9 cellular contexts compared by ENCODE assay signal in genomic region chr10:88728107-88728763, GRCh38. TPM values are rescaled to one million over a fixed set of nuclear protein-coding genes. Genes with fewer than 3 reads are reported as not detected.
A peak's percentile ranks its signal among the peaks of the same experiment; 100 is the strongest.
DNase-seq lines count a peak whose midpoint lies in the region; ATAC-seq and TF ChIP-seq lines count a peak whose summit lies in the region.
"Had no signal": no experiment of that assay in that cellular context is flagged by ENCODE, and none has a peak within 500 bp of the region (broad histone marks: within the 10 kb centered on the region; RNA-seq: fewer than 3 reads in every experiment).

No MANE protein-coding gene starts in this region.

- peaks cover 12% of the 10 kb centered on the region for H3K27me3 Mint-ChIP-seq in activated CD4-positive, alpha-beta T cell treated with anti-CD3 and anti-CD28 coated beads, Interleukin-2, amount 10 ng/mL, durations not matched to agents 24 days and 14 days

- intact Hi-C loops in activated CD4-positive, alpha-beta T cell treated with anti-CD3 and anti-CD28 coated beads, Interleukin-2, amount 10 ng/mL, durations not matched to agents 24 days and 14 days (cut with micrococcal nuclease), result loop anchor here (2.0 kb wide), 1 partner anchor 205 kb away; no protein-coding TSS in a partner anchor
- intact Hi-C loops in testis (cut with DNase I; ENCODE audit: low total_unique reads), result no loop called here

- ATAC-seq in foreskin keratinocyte, result no peak
- ATAC-seq in GM21528 (IDR thresholded peaks at IDR 0.05; ENCODE audit: low FRiP score, unreplicated experiment), result no peak
- no peak for ATAC-seq in GM18519 (IDR thresholded peaks at IDR 0.05; ENCODE audit: low FRiP score, unreplicated experiment)

- no peak overlapping the region for H3K4me3 Mint-ChIP-seq in activated CD4-positive, alpha-beta T cell treated with anti-CD3 and anti-CD28 coated beads, Interleukin-2, amount 10 ng/mL, durations not matched to agents 24 days and 14 days

- H3K27me3 ChIP-seq in foreskin keratinocyte, result peaks cover 9% of the 10 kb centered on the region
- no peaks in the 10 kb centered on the region for H3K27me3 ChIP-seq in testis

- DNase-seq in activated T-cell treated with anti-CD3 and anti-CD28 coated beads for 48 hours (ENCODE audit: low read depth) (peak; percentile 62), foreskin keratinocyte (no peak), testis (peak; percentile 88), mesenteric fat pad (ENCODE audit: low spot score) (no peak)
- no peak for DNase-seq in activated T-cell treated with anti-CD3 and anti-CD28 coated beads, Interleukin-2, amount 50 U/mL, for 1 hour
- DNase-seq in activated CD4-positive, alpha-beta T cell treated with anti-CD3 and anti-CD28 coated beads, Interleukin-2, amount 10 ng/mL, durations not matched to agents 24 days and 14 days, result peak; percentile 79

- H3K36me3 ChIP-seq in testis (ENCODE audit: low read depth, missing control alignments), result no peaks in the 10 kb centered on the region

- 55 to 56% methylated on average over 23 to 30 of the region's 30 CpGs for WGBS in testis, 2 donors

- no peaks in the 10 kb centered on the region for H3K9me3 Mint-ChIP-seq in activated CD4-positive, alpha-beta T cell treated with anti-CD3 and anti-CD28 coated beads, Interleukin-2, amount 10 ng/mL, durations not matched to agents 24 days and 14 days

- no peak overlapping the region for H3K27ac Mint-ChIP-seq in activated CD4-positive, alpha-beta T cell treated with anti-CD3 and anti-CD28 coated beads, Interleukin-2, amount 10 ng/mL, durations not matched to agents 24 days and 14 days

- peaks cover 5% of the 10 kb centered on the region for H3K4me1 Mint-ChIP-seq in activated CD4-positive, alpha-beta T cell treated with anti-CD3 and anti-CD28 coated beads, Interleukin-2, amount 10 ng/mL, durations not matched to agents 24 days and 14 days

- H3K4me1 ChIP-seq in foreskin keratinocyte (no peaks in the 10 kb centered on the region), testis (no peaks in the 10 kb centered on the region)

- TF ChIP-seq CTCF in foreskin keratinocyte (conservative IDR thresholded peaks at IDR 0.05) (peak; percentile 61), testis (IDR thresholded peaks at IDR 0.05) (no peak)

- no peak overlapping the region for H3K27ac ChIP-seq in foreskin keratinocyte
- H3K27ac ChIP-seq in testis, result no peak overlapping the region

- TF ChIP-seq POLR2A in testis (IDR thresholded peaks at IDR 0.05), result no peak

- H3K4me3 ChIP-seq in testis, result peak overlapping the region; percentile 21 to 36

- no peaks in the 10 kb centered on the region for H3K9me3 ChIP-seq in testis

- H3K36me3 Mint-ChIP-seq in activated CD4-positive, alpha-beta T cell treated with anti-CD3 and anti-CD28 coated beads, Interleukin-2, amount 10 ng/mL, durations not matched to agents 24 days and 14 days (ENCODE audit: low read depth), result no peaks in the 10 kb centered on the region

RNA-seq across cellular contexts. Expression of gene LIPK, which starts 22.2 kb away (rescaled TPM):
- not detected in 2 replicates for total RNA-seq in activated CD4-positive, alpha-beta T cell treated with anti-CD3 and anti-CD28 coated beads, Interleukin-2, amount 10 ng/mL, durations not matched to agents 24 days and 14 days
- total RNA-seq in foreskin keratinocyte (not detected in 2 replicates), testis (not detected), mesenteric fat pad (not detected)
- polyA plus RNA-seq in foreskin keratinocyte (not detected in 2 replicates), testis (ENCODE audit: insufficient read depth, low read depth, low replicate concordance) (not detected)
- total RNA-seq: skeletal muscle tissue had no signal

RNA-seq across cellular contexts. Expression of gene LIPN, which starts 31.6 kb away (rescaled TPM):
- total RNA-seq in activated CD4-positive, alpha-beta T cell treated with anti-CD3 and anti-CD28 coated beads, Interleukin-2, amount 10 ng/mL, durations not matched to agents 24 days and 14 days, result not detected in 2 replicates
- total RNA-seq in foreskin keratinocyte (not detected in 2 replicates), testis (under 1 TPM in 1 of 2 donors, not detected in 1; 0.31 TPM), mesenteric fat pad (0.74 TPM)
- polyA plus RNA-seq in foreskin keratinocyte (not detected in 2 replicates), testis (ENCODE audit: insufficient read depth, low read depth, low replicate concordance) (not detected)
- total RNA-seq: skeletal muscle tissue had no signal

Comparison
In these comparisons a context has a peak if more than half of its experiments do, and no peak if none do; other contexts are left out.
1. DNase-seq: peak in activated T-cell treated with anti-CD3 and anti-CD28 coated beads for 48 hours (single experiment), activated CD4-positive, alpha-beta T cell treated with anti-CD3 and anti-CD28 coated beads, Interleukin-2, amount 10 ng/mL, durations not matched to agents 24 days and 14 days (single experiment) and testis (single experiment); none in activated T-cell treated with anti-CD3 and anti-CD28 coated beads, Interleukin-2, amount 50 U/mL, for 1 hour (single experiment), foreskin keratinocyte (0 of 2) and mesenteric fat pad (single experiment).